14 cellular contexts compared by ENCODE assay signal in genomic region chr13:29589234-29589633, GRCh38. TPM values are rescaled to one million over a fixed set of nuclear protein-coding genes. Genes with fewer than 3 reads are reported as not detected.
DNase-seq lines count a peak whose midpoint lies in the region; ATAC-seq and TF ChIP-seq lines count a peak whose summit lies in the region.
"Had no signal": no experiment of that assay in that cellular context is flagged by ENCODE, and none has a peak within 500 bp of the region (broad histone marks: within the 10 kb centered on the region; RNA-seq: fewer than 3 reads in every experiment).

No MANE protein-coding gene starts in this region.

- no peaks in the 10 kb centered on the region for H3K9me3 ChIP-seq in heart left ventricle

- intact Hi-C loops in heart left ventricle (cut with DNase I), result loop anchor here in 1 of 10 donors (10.0 kb wide), 1 partner anchor 526 kb away; no protein-coding TSS in a partner anchor
- intact Hi-C loops in cardiac septum (cut with DNase I), result no loop called here

- H3K27me3 ChIP-seq in heart left ventricle, result no peaks in the 10 kb centered on the region

- 60 to 81% (median 78%) methylated on average over 4 to 6 of the region's 6 CpGs for WGBS in heart left ventricle, 4 donors

- ATAC-seq in heart left ventricle, result peak; percentile 28 to 85 (median 76)
- ATAC-seq in HG02759 (IDR thresholded peaks at IDR 0.05; ENCODE audit: unreplicated experiment), result no peak
- ATAC-seq in HG02938 (IDR thresholded peaks at IDR 0.05; ENCODE audit: unreplicated experiment), result no peak
- ATAC-seq: activated T-cell treated with anti-CD3 and anti-CD28 coated beads, Interleukin-2, amount 50 U/mL, for 72 hours had no signal

- H3K4me1 ChIP-seq in heart left ventricle, result peaks cover 0 to 25% (median 3%) of the 10 kb centered on the region in 12 donors
- H3K4me1 ChIP-seq: parathyroid adenoma had no signal

- peak in 2 of 5 donors; percentile 37 to 46 for DNase-seq in heart left ventricle
- DNase-seq in cardiac septum (ENCODE audit: low spot score), result no peak
- DNase-seq in amniotic epithelial cell (ENCODE audit: low read depth), result peak; percentile 48
- DNase-seq in islet precursor cell, result peak; percentile 81
- DNase-seq in NK-92 (lab: John Stamatoyannopoulos, UW; ENCODE audit: unreplicated experiment), result no peak
- no peak for DNase-seq in Ammon's horn (ENCODE audit: low spot score)
- DNase-seq: activated T-cell treated with anti-CD3 and anti-CD28 coated beads, Interleukin-2, amount 50 U/mL, for 72 hours; central memory CD4-positive, alpha-beta T cell; GDM1; KG1; stimulated activated CD4-positive, alpha-beta T cell treated with anti-CD3 and anti-CD28 coated beads, Interleukin-4, amount 100 ng/mL, for 4 hours had no signal

- TF ChIP-seq CTCF in heart left ventricle (IDR thresholded peaks at IDR 0.05), result no peak

- H3K36me3 ChIP-seq in heart left ventricle, result no peaks in the 10 kb centered on the region

- no peak overlapping the region for H3K4me3 ChIP-seq in heart left ventricle

- H3K27ac ChIP-seq in heart left ventricle, result peak overlapping the region in 2 of 12 donors; percentile 10 to 58
- H3K27ac ChIP-seq: parathyroid adenoma had no signal

- TF ChIP-seq POLR2A in heart left ventricle (IDR thresholded peaks at IDR 0.05), result no peak

RNA-seq across cellular contexts. Expression of gene SLC7A1, which starts 6.3 kb away (rescaled TPM):
- total RNA-seq in heart left ventricle, result 10 to 100 TPM in 8 of 9 donors, 1 to 10 TPM in 1; 8.3 to 66.7 (median 14.3) TPM
- 10 to 100 TPM in 1 of 2 donors, 1 to 10 TPM in 1; 3.5 to 50.4 TPM for polyA plus RNA-seq in heart left ventricle
- 30.7 TPM for total RNA-seq in cardiac septum

Comparison
In these comparisons a context has a peak if more than half of its experiments do, and no peak if none do; other contexts are left out.
1. ATAC-seq: peak in heart left ventricle (4 of 4); none in HG02759 (single experiment) and HG02938 (single experiment).
2. DNase-seq: peak in amniotic epithelial cell (single experiment) and islet precursor cell (single experiment); none in cardiac septum (single experiment), NK-92 (single experiment) and Ammon's horn (single experiment).